In the genomic region with DNA sequence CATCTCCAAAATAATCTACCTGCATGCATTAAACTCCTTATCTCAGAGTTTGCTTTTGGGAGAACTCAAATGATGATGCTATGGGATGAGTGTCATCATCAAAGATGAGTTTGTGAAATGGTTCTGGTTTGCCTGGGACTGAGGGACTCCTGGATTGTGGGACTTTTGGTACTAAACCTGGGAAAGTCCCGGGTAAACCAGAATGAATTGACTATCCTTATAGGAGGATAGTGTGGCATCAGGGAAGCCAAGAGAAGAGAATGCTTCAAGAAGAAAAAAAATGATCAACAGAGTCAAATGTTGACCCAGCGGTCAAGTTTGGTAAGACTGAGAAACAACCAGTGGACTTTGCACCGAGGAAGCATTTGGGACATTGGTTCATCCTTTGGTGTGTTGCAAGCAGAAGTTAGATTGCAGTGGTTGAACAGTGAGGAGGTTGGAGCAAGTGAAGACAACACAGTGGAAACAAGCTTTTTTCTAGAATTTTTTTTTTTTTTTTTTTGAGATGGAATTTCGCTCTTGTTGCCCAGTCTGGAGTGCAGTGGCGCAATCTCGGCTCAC, we compare ENCODE assay signal across 1 cellular context.
TF ChIP-seq lines count a peak whose summit lies in the region.

No MANE protein-coding gene starts in this region.

TF ChIP-seq in HepG2, 621 proteins besides CTCF, POLR2A, EP300 and RAD21 (continued from another document and continues in another):
- TF ChIP-seq FIP1L1 (IDR thresholded peaks at IDR 0.05; ENCODE audit: borderline replicate concordance, insufficient read depth, low read depth, low read length), result no peak
- no peak for TF ChIP-seq ZSCAN12 (CRISPR knock-in tag; IDR thresholded peaks at IDR 0.05)
- no peak for TF ChIP-seq CC2D1A (CRISPR knock-in tag; IDR thresholded peaks at IDR 0.05)
- no peak for TF ChIP-seq ZNF180 (CRISPR knock-in tag; IDR thresholded peaks at IDR 0.05; ENCODE audit: borderline replicate concordance, low read depth)
- 0 out of 4 replicates have a peak, but pooled peaks of 1 of the 2 experiments have one; percentile 60 for TF ChIP-seq KLF16 (CRISPR knock-in tag; IDR thresholded peaks at IDR 0.05)
- TF ChIP-seq MBD4 (IDR thresholded peaks at IDR 0.05; ENCODE audit: borderline replicate concordance, low read length), result no peak
- peak; percentile 53 for TF ChIP-seq FOSL2 (CRISPR knock-in tag; IDR thresholded peaks at IDR 0.05)
- no peak for TF ChIP-seq CHCHD3 (CRISPR knock-in tag; IDR thresholded peaks at IDR 0.05)
- TF ChIP-seq GRHL1 (CRISPR knock-in tag; conservative IDR thresholded peaks at IDR 0.05), result no peak
- TF ChIP-seq, protein P1, sequence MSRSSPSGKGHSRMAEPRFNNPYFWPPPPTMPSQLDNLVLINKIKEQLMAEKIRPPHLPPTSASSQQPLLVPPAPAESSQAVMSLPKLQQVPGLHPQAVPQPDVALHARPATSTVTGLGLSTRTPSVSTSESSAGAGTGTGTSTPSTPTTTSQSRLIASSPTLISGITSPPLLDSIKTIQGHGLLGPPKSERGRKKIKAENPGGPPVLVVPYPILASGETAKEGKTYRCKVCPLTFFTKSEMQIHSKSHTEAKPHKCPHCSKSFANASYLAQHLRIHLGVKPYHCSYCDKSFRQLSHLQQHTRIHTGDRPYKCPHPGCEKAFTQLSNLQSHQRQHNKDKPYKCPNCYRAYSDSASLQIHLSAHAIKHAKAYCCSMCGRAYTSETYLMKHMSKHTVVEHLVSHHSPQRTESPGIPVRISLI (CRISPR knock-in tag; IDR thresholded peaks at IDR 0.05; ENCODE audit: borderline replicate concordance), result 0 out of 2 replicates have a peak, but pooled peaks have one; percentile 43
- TF ChIP-seq ZNF841 (CRISPR knock-in tag; IDR thresholded peaks at IDR 0.05; ENCODE audit: borderline replicate concordance), result no peak
- TF ChIP-seq SYNCRIP (IDR thresholded peaks at IDR 0.05; ENCODE audit: insufficient read depth, low read depth, low read length), result no peak
- no peak for TF ChIP-seq ZNF484 (CRISPR knock-in tag; IDR thresholded peaks at IDR 0.05; ENCODE audit: borderline replicate concordance, low read depth)
- TF ChIP-seq MIER3 (CRISPR knock-in tag; IDR thresholded peaks at IDR 0.05; ENCODE audit: borderline replicate concordance), result no peak; the same call in 1 of the 2 replicates
- no peak for TF ChIP-seq CREB1 (IDR thresholded peaks at IDR 0.05)
- no peak for TF ChIP-seq CREB1 (CRISPR knock-in tag; IDR thresholded peaks at IDR 0.05)
- no peak for TF ChIP-seq USF2 (IDR thresholded peaks at IDR 0.05; ENCODE audit: low read depth, low read length)
- TF ChIP-seq USF2 (CRISPR knock-in tag; IDR thresholded peaks at IDR 0.05; ENCODE audit: borderline replicate concordance), result no peak
- TF ChIP-seq, protein P2, sequence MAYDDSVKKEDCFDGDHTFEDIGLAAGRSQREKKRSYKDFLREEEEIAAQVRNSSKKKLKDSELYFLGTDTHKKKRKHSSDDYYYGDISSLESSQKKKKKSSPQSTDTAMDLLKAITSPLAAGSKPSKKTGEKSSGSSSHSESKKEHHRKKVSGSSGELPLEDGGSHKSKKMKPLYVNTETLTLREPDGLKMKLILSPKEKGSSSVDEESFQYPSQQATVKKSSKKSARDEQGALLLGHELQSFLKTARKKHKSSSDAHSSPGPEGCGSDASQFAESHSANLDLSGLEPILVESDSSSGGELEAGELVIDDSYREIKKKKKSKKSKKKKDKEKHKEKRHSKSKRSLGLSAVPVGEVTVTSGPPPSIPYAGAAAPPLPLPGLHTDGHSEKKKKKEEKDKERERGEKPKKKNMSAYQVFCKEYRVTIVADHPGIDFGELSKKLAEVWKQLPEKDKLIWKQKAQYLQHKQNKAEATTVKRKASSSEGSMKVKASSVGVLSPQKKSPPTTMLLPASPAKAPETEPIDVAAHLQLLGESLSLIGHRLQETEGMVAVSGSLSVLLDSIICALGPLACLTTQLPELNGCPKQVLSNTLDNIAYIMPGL (CRISPR knock-in tag; IDR thresholded peaks at IDR 0.05; ENCODE audit: borderline replicate concordance in 1 of 2, low read depth in 1 of 2), result no peak
- no peak for TF ChIP-seq ZNF383 (CRISPR knock-in tag; IDR thresholded peaks at IDR 0.05; ENCODE audit: borderline replicate concordance)
- no peak for TF ChIP-seq ZNF264 (CRISPR knock-in tag; IDR thresholded peaks at IDR 0.05)
- TF ChIP-seq, protein P3, sequence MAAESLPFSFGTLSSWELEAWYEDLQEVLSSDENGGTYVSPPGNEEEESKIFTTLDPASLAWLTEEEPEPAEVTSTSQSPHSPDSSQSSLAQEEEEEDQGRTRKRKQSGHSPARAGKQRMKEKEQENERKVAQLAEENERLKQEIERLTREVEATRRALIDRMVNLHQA (CRISPR knock-in tag; IDR thresholded peaks at IDR 0.05), result no peak
- TF ChIP-seq ZNF251 (CRISPR knock-in tag; IDR thresholded peaks at IDR 0.05), result no peak
- TF ChIP-seq SMC3 (IDR thresholded peaks at IDR 0.05; ENCODE audit: low read length), result 0 out of 2 replicates have a peak, but pooled peaks have one; percentile 4
- no peak; the same call in 1 of the 2 replicates for TF ChIP-seq HOXA3 (CRISPR knock-in tag; IDR thresholded peaks at IDR 0.05)
- TF ChIP-seq ZNF709 (CRISPR knock-in tag; IDR thresholded peaks at IDR 0.05), result no peak
- no peak for TF ChIP-seq SMARCE1 (IDR thresholded peaks at IDR 0.05; ENCODE audit: borderline replicate concordance)
- TF ChIP-seq PHF21A (CRISPR knock-in tag; IDR thresholded peaks at IDR 0.05), result peak; percentile 35; the same call in 1 of the 2 replicates
- TF ChIP-seq ATF7-NPFF (CRISPR knock-in tag; IDR thresholded peaks at IDR 0.05; ENCODE audit: low read depth), result no peak
- TF ChIP-seq KDM1A (CRISPR knock-in tag; IDR thresholded peaks at IDR 0.05), result no peak
- no peak for TF ChIP-seq ZNF720 (CRISPR knock-in tag; IDR thresholded peaks at IDR 0.05)
- TF ChIP-seq, protein P4, sequence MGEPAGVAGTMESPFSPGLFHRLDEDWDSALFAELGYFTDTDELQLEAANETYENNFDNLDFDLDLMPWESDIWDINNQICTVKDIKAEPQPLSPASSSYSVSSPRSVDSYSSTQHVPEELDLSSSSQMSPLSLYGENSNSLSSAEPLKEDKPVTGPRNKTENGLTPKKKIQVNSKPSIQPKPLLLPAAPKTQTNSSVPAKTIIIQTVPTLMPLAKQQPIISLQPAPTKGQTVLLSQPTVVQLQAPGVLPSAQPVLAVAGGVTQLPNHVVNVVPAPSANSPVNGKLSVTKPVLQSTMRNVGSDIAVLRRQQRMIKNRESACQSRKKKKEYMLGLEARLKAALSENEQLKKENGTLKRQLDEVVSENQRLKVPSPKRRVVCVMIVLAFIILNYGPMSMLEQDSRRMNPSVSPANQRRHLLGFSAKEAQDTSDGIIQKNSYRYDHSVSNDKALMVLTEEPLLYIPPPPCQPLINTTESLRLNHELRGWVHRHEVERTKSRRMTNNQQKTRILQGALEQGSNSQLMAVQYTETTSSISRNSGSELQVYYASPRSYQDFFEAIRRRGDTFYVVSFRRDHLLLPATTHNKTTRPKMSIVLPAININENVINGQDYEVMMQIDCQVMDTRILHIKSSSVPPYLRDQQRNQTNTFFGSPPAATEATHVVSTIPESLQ (CRISPR knock-in tag; conservative IDR thresholded peaks at IDR 0.05), result no peak
- no peak for TF ChIP-seq TBL1XR1 (IDR thresholded peaks at IDR 0.05; ENCODE audit: borderline replicate concordance, low read length, partially characterized antibody)
- no peak for TF ChIP-seq MED1 (CRISPR knock-in tag; IDR thresholded peaks at IDR 0.05)
- no peak for TF ChIP-seq ERF (CRISPR knock-in tag; IDR thresholded peaks at IDR 0.05)
- TF ChIP-seq ZNF331 (CRISPR knock-in tag; IDR thresholded peaks at IDR 0.05), result peak; percentile 29; the same call in 1 of the 2 replicates
- TF ChIP-seq NR2F1 (CRISPR knock-in tag; IDR thresholded peaks at IDR 0.05), result peak in 1 of 2 experiments; percentile 55; a peak in 1 of 4 replicates
- no peak for TF ChIP-seq MATR3 (CRISPR knock-in tag; IDR thresholded peaks at IDR 0.05)
- TF ChIP-seq PAF1 (CRISPR knock-in tag; IDR thresholded peaks at IDR 0.05), result no peak
- TF ChIP-seq FOXP4 (CRISPR knock-in tag; IDR thresholded peaks at IDR 0.05), result 0 out of 2 replicates have a peak, but pooled peaks have one; percentile 24
- TF ChIP-seq CBFB (CRISPR knock-in tag; IDR thresholded peaks at IDR 0.05), result no peak
- TF ChIP-seq ZSCAN20 (CRISPR knock-in tag; IDR thresholded peaks at IDR 0.05; ENCODE audit: borderline replicate concordance), result no peak
- TF ChIP-seq, protein P5, sequence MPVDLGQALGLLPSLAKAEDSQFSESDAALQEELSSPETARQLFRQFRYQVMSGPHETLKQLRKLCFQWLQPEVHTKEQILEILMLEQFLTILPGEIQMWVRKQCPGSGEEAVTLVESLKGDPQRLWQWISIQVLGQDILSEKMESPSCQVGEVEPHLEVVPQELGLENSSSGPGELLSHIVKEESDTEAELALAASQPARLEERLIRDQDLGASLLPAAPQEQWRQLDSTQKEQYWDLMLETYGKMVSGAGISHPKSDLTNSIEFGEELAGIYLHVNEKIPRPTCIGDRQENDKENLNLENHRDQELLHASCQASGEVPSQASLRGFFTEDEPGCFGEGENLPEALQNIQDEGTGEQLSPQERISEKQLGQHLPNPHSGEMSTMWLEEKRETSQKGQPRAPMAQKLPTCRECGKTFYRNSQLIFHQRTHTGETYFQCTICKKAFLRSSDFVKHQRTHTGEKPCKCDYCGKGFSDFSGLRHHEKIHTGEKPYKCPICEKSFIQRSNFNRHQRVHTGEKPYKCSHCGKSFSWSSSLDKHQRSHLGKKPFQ (CRISPR knock-in tag; IDR thresholded peaks at IDR 0.05; ENCODE audit: insufficient replicate concordance), result no peak
- no peak for TF ChIP-seq ZFYVE20 (CRISPR knock-in tag; IDR thresholded peaks at IDR 0.05; ENCODE audit: borderline replicate concordance, low read depth)
- no peak for TF ChIP-seq NR3C1 (CRISPR knock-in tag; IDR thresholded peaks at IDR 0.05)
- TF ChIP-seq ZBTB14 (CRISPR knock-in tag; IDR thresholded peaks at IDR 0.05), result no peak
- TF ChIP-seq, protein P6, sequence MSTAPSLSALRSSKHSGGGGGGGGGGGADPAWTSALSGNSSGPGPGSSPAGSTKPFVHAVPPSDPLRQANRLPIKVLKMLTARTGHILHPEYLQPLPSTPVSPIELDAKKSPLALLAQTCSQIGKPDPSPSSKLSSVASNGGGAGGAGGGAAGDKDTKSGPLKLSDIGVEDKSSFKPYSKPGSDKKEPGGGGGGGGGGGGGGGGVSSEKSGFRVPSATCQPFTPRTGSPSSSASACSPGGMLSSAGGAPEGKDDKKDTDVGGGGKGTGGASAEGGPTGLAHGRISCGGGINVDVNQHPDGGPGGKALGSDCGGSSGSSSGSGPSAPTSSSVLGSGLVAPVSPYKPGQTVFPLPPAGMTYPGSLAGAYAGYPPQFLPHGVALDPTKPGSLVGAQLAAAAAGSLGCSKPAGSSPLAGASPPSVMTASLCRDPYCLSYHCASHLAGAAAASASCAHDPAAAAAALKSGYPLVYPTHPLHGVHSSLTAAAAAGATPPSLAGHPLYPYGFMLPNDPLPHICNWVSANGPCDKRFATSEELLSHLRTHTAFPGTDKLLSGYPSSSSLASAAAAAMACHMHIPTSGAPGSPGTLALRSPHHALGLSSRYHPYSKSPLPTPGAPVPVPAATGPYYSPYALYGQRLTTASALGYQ (CRISPR knock-in tag; IDR thresholded peaks at IDR 0.05), result no peak
